26 cellular contexts compared by ENCODE assay signal in genomic region chr11:15286465-15286864, GRCh38.
"Had no signal": no experiment of that assay in that cellular context is flagged by ENCODE, and none has a peak within 500 bp of the region (broad histone marks: within the 10 kb centered on the region; RNA-seq: fewer than 3 reads in every experiment).

No MANE protein-coding gene starts in this region.

- H3K27ac Mint-ChIP-seq: activated naive CD8-positive, alpha-beta T cell; memory B cell; natural killer cell; neural progenitor cell; stimulated activated naive CD8-positive, alpha-beta T cell treated with anti-CD3 and anti-CD28 coated beads, Interleukin-15, Interleukin-2, amounts not matched to agents 100 ng/mL and 50 ng/mL, for 24 hours; T-helper 2 cell treated with Interferon-gamma antibody and Interleukin-4, amounts not matched to agents 5 μg/mL and 100 μg/mL, for 36 hours; type B pancreatic cell had no signal

- DNase-seq: activated CD4-positive, alpha-beta T cell treated with anti-CD3 and anti-CD28 coated beads for 48 hours; activated CD4-positive, alpha-beta T cell treated with anti-CD3 and anti-CD28 coated beads, Interleukin-2, amount 50 U/mL, for 48 hours; activated CD8-positive, alpha-beta memory T cell treated with anti-CD3 and anti-CD28 coated beads for 24 hours; activated effector memory CD4-positive, alpha-beta T cell treated with Interleukin-2 at 50 U/mL for 16 hours; activated naive CD4-positive, alpha-beta T cell treated with Interleukin-2 at 50 U/mL for 16 hours; anterior cingulate cortex; effector CD8-positive, alpha-beta T cell; gastrocnemius medialis; glutamatergic neuron; left cardiac atrium; left ventricle myocardium superior; midbrain; natural killer cell; occipital lobe; stimulated activated CD4-positive, alpha-beta T cell treated with anti-CD3 and anti-CD28 coated beads, Interleukin-2, amount 100 ng/mL, for 48 hours; substantia nigra; T-helper 1 cell; uterus had no signal

- H3K9ac ChIP-seq: neural progenitor cell had no signal

- H3K4me2 ChIP-seq: neural progenitor cell had no signal

- H3K4me3 Mint-ChIP-seq: activated naive CD8-positive, alpha-beta T cell; memory B cell; natural killer cell; neural progenitor cell; stimulated activated naive CD8-positive, alpha-beta T cell treated with anti-CD3 and anti-CD28 coated beads, Interleukin-15, Interleukin-2, amounts not matched to agents 100 ng/mL and 50 ng/mL, for 24 hours; T-helper 2 cell treated with Interferon-gamma antibody and Interleukin-4, amounts not matched to agents 5 μg/mL and 100 μg/mL, for 36 hours; type B pancreatic cell had no signal

- H3K36me3 ChIP-seq: gastrocnemius medialis, neural progenitor cell, right atrium auricular region, uterus had no signal

- H3K27ac ChIP-seq: gastrocnemius medialis, neural progenitor cell, right atrium auricular region, uterus, VCaP had no signal

- H3K36me3 Mint-ChIP-seq: activated naive CD8-positive, alpha-beta T cell; memory B cell; natural killer cell; neural progenitor cell; type B pancreatic cell had no signal

- H3K4me1 ChIP-seq: gastrocnemius medialis, right atrium auricular region, uterus had no signal

- ATAC-seq: gastrocnemius medialis, left cardiac atrium, left ventricle myocardium superior, natural killer cell had no signal

- H3K27me3 ChIP-seq: gastrocnemius medialis, neural progenitor cell, right atrium auricular region, uterus had no signal

- H3K9me3 Mint-ChIP-seq: memory B cell; neural progenitor cell; T-helper 2 cell treated with Interferon-gamma antibody and Interleukin-4, amounts not matched to agents 5 μg/mL and 100 μg/mL, for 36 hours; type B pancreatic cell had no signal

- H3K9me3 ChIP-seq: gastrocnemius medialis, right atrium auricular region, uterus had no signal

- H2AFZ ChIP-seq: neural progenitor cell had no signal

- H3K4me3 ChIP-seq: gastrocnemius medialis, neural progenitor cell, right atrium auricular region, uterus had no signal

- H3K4me1 Mint-ChIP-seq: memory B cell, natural killer cell had no signal
